Comparison of ENCODE assay signal across 8 cellular contexts in the genomic region with DNA sequence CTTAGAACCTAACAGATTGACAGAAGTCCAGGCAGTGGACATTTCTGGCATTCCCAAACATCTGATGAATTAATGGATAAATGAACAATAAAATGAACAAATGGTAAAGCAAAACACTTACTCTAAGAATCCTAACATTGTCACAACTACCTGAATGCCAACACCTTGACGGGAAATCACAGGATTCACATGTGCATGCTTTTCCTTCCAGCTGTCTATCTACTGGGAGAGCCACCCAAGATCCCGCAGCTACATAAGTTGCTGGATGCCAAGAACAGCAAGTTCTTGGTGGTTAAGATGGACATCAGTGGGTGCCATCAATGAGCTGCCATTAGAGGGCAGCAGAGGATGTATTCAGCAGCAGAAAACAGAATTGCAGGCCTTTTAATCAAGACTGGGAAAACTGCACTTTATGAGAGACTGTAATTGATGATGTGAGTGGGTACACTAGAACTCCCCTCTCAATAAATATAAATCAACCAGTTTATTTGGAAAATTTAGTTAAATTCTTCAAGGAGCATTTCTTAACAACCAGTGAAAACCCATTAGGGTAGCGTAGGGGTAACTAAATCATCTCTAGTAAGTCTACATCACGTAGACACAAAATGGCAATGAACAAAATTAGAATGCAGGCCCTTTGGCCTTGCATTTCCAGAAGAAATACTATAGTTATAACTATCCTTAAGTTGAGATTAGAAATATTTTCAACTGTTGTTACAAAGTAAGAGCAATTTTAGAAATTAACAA. TPM values are rescaled to one million over a fixed set of nuclear protein-coding genes. Genes with fewer than 3 reads are reported as not detected.
A peak's percentile ranks its signal among the peaks of the same experiment; 100 is the strongest.
DNase-seq lines count a peak whose midpoint lies in the region; ATAC-seq and TF ChIP-seq lines count a peak whose summit lies in the region.

No MANE protein-coding gene starts in this region.

- peaks cover 5% of the 10 kb centered on the region; the same call in 1 of the 2 replicates for H3K79me2 ChIP-seq in DOHH2 (ENCODE audit: control insufficient read depth, low read length)

- no peaks in the 10 kb centered on the region for H3K9me2 ChIP-seq in DOHH2 (replicated peaks; ENCODE audit: control insufficient read depth, low read length)

- TF ChIP-seq CTCF in DOHH2 (IDR thresholded peaks at IDR 0.05; ENCODE audit: low read depth, low read length, poor library complexity, severe bottlenecking) (peak; percentile 94), LNCAP (IDR thresholded peaks at IDR 0.05) (peak; percentile 84), RWPE1 (conservative IDR thresholded peaks at IDR 0.05; ENCODE audit: low read depth) (peak; percentile 90)

- no peaks in the 10 kb centered on the region for H3K27me3 ChIP-seq in DOHH2 (ENCODE audit: control insufficient read depth, low read length)
- no peaks in the 10 kb centered on the region for H3K27me3 ChIP-seq in adipocyte (replicated peaks; ENCODE audit: control insufficient read depth, insufficient read depth, low read length)

- no peak overlapping the region for H3K9ac ChIP-seq in adipocyte (ENCODE audit: low read length)

- H4K20me1 ChIP-seq in DOHH2 (ENCODE audit: control insufficient read depth, insufficient read depth, low read depth, low read length) = no peaks in the 10 kb centered on the region

- DNase-seq in RWPE1 (ENCODE audit: low spot score) (peak; percentile 54), adipocyte (ENCODE audit: low read depth) (peak; percentile 89), left ventricle myocardium superior (peak; percentile 70), renal cortical epithelial cell (ENCODE audit: low read depth) (peak; percentile 89)

- TF ChIP-seq POLR2A in GM18505 (IDR thresholded peaks at IDR 0.05; ENCODE audit: borderline replicate concordance, extremely low read depth, insufficient read depth, insufficient read length) = no peak

- CTCF ChIA-PET in RWPE1 (lab: Yijun Ruan, JAX) = interaction anchor here (0.5 to 1.1 kb wide), 10 partner anchors 10 to 1456 kb away, joined by 3 to 5 read pairs (median 4); no protein-coding TSS in a partner anchor

- intact Hi-C loops in left ventricle myocardium superior (cut with micrococcal nuclease) = no loop called here

- H3K4me3 ChIP-seq in DOHH2 (ENCODE audit: low read length) (no peak overlapping the region), adipocyte (ENCODE audit: low read length) (no peak overlapping the region)

- H3K27ac ChIP-seq in DOHH2 (ENCODE audit: low read depth, low read length) (no peak overlapping the region), RWPE1 (no peak overlapping the region)

- H3K4me2 ChIP-seq in DOHH2 (ENCODE audit: low read length) = no peak overlapping the region

- H3K36me3 ChIP-seq in DOHH2 (ENCODE audit: control insufficient read depth, low read length) (no peaks in the 10 kb centered on the region), adipocyte (ENCODE audit: control insufficient read depth, insufficient read depth, low read length, severe bottlenecking) (no peaks in the 10 kb centered on the region)

- H3F3A ChIP-seq in DOHH2 (ENCODE audit: control insufficient read depth, insufficient read depth) = 0 out of 2 replicates have a peak, but pooled peaks cover 3% of the 10 kb centered on the region

- no peaks in the 10 kb centered on the region for H3K4me1 ChIP-seq in DOHH2 (ENCODE audit: control insufficient read depth, low read length)
- H3K4me1 ChIP-seq in adipocyte (ENCODE audit: control insufficient read depth, insufficient read depth, low read length) = peaks cover 27% of the 10 kb centered on the region

- POLR2A ChIA-PET in RWPE1 (lab: Yijun Ruan, JAX; ENCODE audit: low non-redundant PET) = no interaction called here

- ATAC-seq in GM21529 (IDR thresholded peaks at IDR 0.05; ENCODE audit: unreplicated experiment) = peak; percentile 97
- peak; percentile 95 for ATAC-seq in left ventricle myocardium superior
- ATAC-seq in GM18505 (IDR thresholded peaks at IDR 0.05; ENCODE audit: unreplicated experiment) = no peak

- H3K9me3 ChIP-seq in DOHH2 (ENCODE audit: control insufficient read depth, insufficient read depth, low read length) (no peaks in the 10 kb centered on the region), adipocyte (ENCODE audit: control insufficient read depth, low read length) (no peaks in the 10 kb centered on the region)

RNA-seq across cellular contexts. Expression of gene SESTD1, which starts 45.6 kb away (rescaled TPM):
- total RNA-seq in left ventricle myocardium superior = 33.7 TPM
- 21.4 and 51.1 TPM in 2 replicates for total RNA-seq in renal cortical epithelial cell
